ENCODE assay signal across 15 cellular contexts in the genomic region with DNA sequence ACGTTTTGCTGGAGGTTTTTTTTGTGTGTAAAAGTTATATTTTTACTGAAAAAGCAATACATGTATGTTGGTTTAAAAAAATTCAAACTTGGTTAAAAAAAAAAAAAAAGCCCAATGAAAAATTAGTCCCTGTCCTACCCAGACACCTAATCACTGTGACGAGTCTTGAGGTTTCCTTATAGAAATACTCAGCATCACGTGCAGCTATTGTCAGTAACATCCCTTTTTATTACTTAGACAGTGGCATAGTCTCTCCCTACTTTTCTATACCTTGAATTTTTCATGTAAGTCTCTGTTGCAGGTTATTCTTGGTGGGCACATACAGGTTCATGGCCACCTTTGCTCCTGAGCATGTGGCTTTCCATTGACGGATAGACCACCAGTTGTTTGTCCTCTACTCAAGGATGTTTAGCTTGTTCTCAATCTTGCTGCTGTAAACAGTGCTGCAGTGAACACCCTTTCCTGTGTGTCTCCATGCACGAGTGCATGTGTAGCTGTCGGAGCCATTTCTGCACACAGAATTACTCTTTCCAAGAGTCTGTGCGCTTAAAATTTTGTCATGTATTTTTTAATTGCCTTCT.
DNase-seq lines count a peak whose midpoint lies in the region; ATAC-seq and TF ChIP-seq lines count a peak whose summit lies in the region.
"Had no signal": no experiment of that assay in that cellular context is flagged by ENCODE, and none has a peak within 500 bp of the region (broad histone marks: within the 10 kb centered on the region; RNA-seq: fewer than 3 reads in every experiment).

No MANE protein-coding gene starts in this region.

- H3K9ac ChIP-seq in BLaER1 (no peak overlapping the region), IMR-90 (ENCODE audit: low read depth, low read length) (no peak overlapping the region), PC-3 (ENCODE audit: low read length) (no peak overlapping the region)
- H3K9ac ChIP-seq: KMS-11 had no signal

- no peaks in the 10 kb centered on the region for H3K27me3 ChIP-seq in BLaER1
- H3K27me3 ChIP-seq in IMR-90 (ENCODE audit: control insufficient read depth, insufficient read depth, low read length): no peaks in the 10 kb centered on the region
- H3K27me3 ChIP-seq in PC-3 (ENCODE audit: low read length): no peaks in the 10 kb centered on the region

- peaks cover 75% of the 10 kb centered on the region for H3K4me1 Mint-ChIP-seq in nephron progenitor cell
- peaks cover 58 to 67% of the 10 kb centered on the region in 2 donors for H3K4me1 Mint-ChIP-seq in effector memory CD8-positive, alpha-beta T cell (ENCODE audit: low read depth in 2 of 2)

- H3K27ac ChIP-seq in BLaER1 (no peak overlapping the region), IMR-90 (ENCODE audit: insufficient read depth, low read length) (no peak overlapping the region), VCaP (peak overlapping the region; percentile 95), PC-3 (ENCODE audit: low read length) (no peak overlapping the region)
- H3K27ac ChIP-seq: KMS-11 had no signal

- TF ChIP-seq POLR2A in IMR-90 (IDR thresholded peaks at IDR 0.05; ENCODE audit: low read depth, low read length): no peak

- no peak overlapping the region for H4K5ac ChIP-seq in IMR-90 (ENCODE audit: low read depth, low read length)

- peaks cover 69% of the 10 kb centered on the region for H3K9me1 ChIP-seq in IMR-90 (ENCODE audit: insufficient read depth, low read length)

- no peak overlapping the region for H3K14ac ChIP-seq in IMR-90 (replicated peaks; ENCODE audit: low read depth, low read length)

- no peak overlapping the region for H2BK20ac ChIP-seq in IMR-90 (ENCODE audit: low read depth, low read length)

- H3K4me3 ChIP-seq in BLaER1 (no peak overlapping the region), IMR-90 (ENCODE audit: insufficient read depth, low read depth, low read length) (no peak overlapping the region), PC-3 (ENCODE audit: low read length) (no peak overlapping the region)
- H3K4me3 ChIP-seq: prostate gland had no signal

- H2AK9ac ChIP-seq in IMR-90 (replicated peaks; ENCODE audit: low read depth, low read length, poor library complexity): no peak overlapping the region

- intact Hi-C loops in IMR-90 (cut with micrococcal nuclease) (no loop called here), PC-3 (cut with micrococcal nuclease) (no loop called here)

- BruUV-seq in IMR-90 (replicated peaks; lab: Mats Ljungman, UMichigan) (no TSS peak), PC-3 (replicated peaks; lab: Mats Ljungman, UMichigan) (no TSS peak)

- H3K79me2 ChIP-seq in PC-3 (ENCODE audit: low read length): peaks cover 96% of the 10 kb centered on the region

- peaks cover 23% of the 10 kb centered on the region for H3K36me3 Mint-ChIP-seq in nephron progenitor cell (ENCODE audit: low read depth)
- peaks cover 19% of the 10 kb centered on the region for H3K36me3 Mint-ChIP-seq in effector memory CD8-positive, alpha-beta T cell (ENCODE audit: insufficient read depth)

- peak overlapping the region; percentile 32 for H3K27ac Mint-ChIP-seq in nephron progenitor cell
- no peak overlapping the region for H3K27ac Mint-ChIP-seq in effector memory CD8-positive, alpha-beta T cell
- H3K27ac Mint-ChIP-seq: stimulated activated naive CD8-positive, alpha-beta T cell treated with anti-CD3 and anti-CD28 coated beads, Interleukin-15, Interleukin-2, amounts not matched to agents 100 ng/mL and 50 ng/mL, for 24 hours had no signal

- no peak for ATAC-seq in IMR-90 (ENCODE audit: low read depth)
- ATAC-seq in GM18861 (IDR thresholded peaks at IDR 0.05; ENCODE audit: unreplicated experiment): no peak
- no peak for ATAC-seq in PC-3
- no peak for ATAC-seq in effector memory CD8-positive, alpha-beta T cell (replicated peaks)

- peak overlapping the region; percentile 14; the same call in 1 of the 2 replicates for H3K23ac ChIP-seq in IMR-90 (ENCODE audit: low read depth, low read length)

- H3K4me2 ChIP-seq in BLaER1 (peak overlapping the region; percentile 50), IMR-90 (ENCODE audit: low read depth, low read length) (no peak overlapping the region), PC-3 (ENCODE audit: low read length) (no peak overlapping the region)
- H3K4me2 ChIP-seq: KMS-11 had no signal

- no peak overlapping the region for H2AK5ac ChIP-seq in IMR-90 (ENCODE audit: low read depth, low read length)

- H4K8ac ChIP-seq in IMR-90 (ENCODE audit: low read depth in 2 of 2, low read length in 2 of 2): no peak overlapping the region

- no peak overlapping the region for H2AFZ ChIP-seq in IMR-90 (replicated peaks; ENCODE audit: low read length, poor library complexity)
- H2AFZ ChIP-seq in PC-3 (ENCODE audit: low read length): no peak overlapping the region

- H4K91ac ChIP-seq in IMR-90 (ENCODE audit: insufficient read depth, low read depth, low read length): no peak overlapping the region

- no peak overlapping the region for H3K56ac ChIP-seq in IMR-90 (ENCODE audit: extremely low read depth, insufficient read depth, low read length)

- H3K18ac ChIP-seq in IMR-90 (ENCODE audit: low read depth, low read length): no peak overlapping the region

- dilution Hi-C loops in IMR-90 (cut with HindIII; ENCODE audit: low sequenced_read_pairs, unreplicated experiment): no loop called here

- POLR2A ChIA-PET in IMR-90 (lab: Charles Lee; ENCODE audit: unreplicated experiment) (no interaction called here), PC-3 (lab: Charles Lee; ENCODE audit: unreplicated experiment) (no interaction called here)

- TF ChIP-seq CTCF in IMR-90 (conservative IDR thresholded peaks at IDR 0.05; ENCODE audit: low read depth, low read length) (no peak), VCaP (conservative IDR thresholded peaks at IDR 0.05) (no peak), nephron progenitor cell (IDR thresholded peaks at IDR 0.05) (no peak), PC-3 (conservative IDR thresholded peaks at IDR 0.05; ENCODE audit: low read depth, low read length) (no peak)

- peaks cover 100% of the 10 kb centered on the region for H4K20me1 ChIP-seq in BLaER1
- H4K20me1 ChIP-seq in IMR-90 (ENCODE audit: insufficient read depth, low read length): peaks cover 100% of the 10 kb centered on the region
- peaks cover 43% of the 10 kb centered on the region for H4K20me1 ChIP-seq in PC-3 (ENCODE audit: low read length)

- CTCF ChIA-PET in IMR-90 (lab: Yijun Ruan, JAX): no interaction called here
- CTCF ChIA-PET in PC-3 (lab: Charles Lee): no interaction called here

- no peak for DNase-seq in IMR-90
- DNase-seq in nephron progenitor cell: no peak
- DNase-seq in effector CD4-positive, alpha-beta T cell: no peak
- DNase-seq in PC-3: no peak
- DNase-seq in effector memory CD8-positive, alpha-beta T cell: no peak
- DNase-seq: activated CD8-positive, alpha-beta memory T cell treated with anti-CD3 and anti-CD28 coated beads, Interleukin-2, amount 50 U/mL, for 48 hours; CD4-positive, alpha-beta memory T cell; mesenchymal stem cell; NCI-H446 had no signal

- H2BK120ac ChIP-seq in IMR-90 (ENCODE audit: low read depth, low read length): no peak overlapping the region

- H3K9me3 Mint-ChIP-seq in nephron progenitor cell: no peaks in the 10 kb centered on the region
- no peaks in the 10 kb centered on the region for H3K9me3 Mint-ChIP-seq in effector memory CD8-positive, alpha-beta T cell
- H3K9me3 Mint-ChIP-seq: CD4-positive, alpha-beta memory T cell; stimulated activated naive CD8-positive, alpha-beta T cell treated with anti-CD3 and anti-CD28 coated beads, Interleukin-15, Interleukin-2, amounts not matched to agents 100 ng/mL and 50 ng/mL, for 24 hours had no signal

- peaks cover 7% of the 10 kb centered on the region for H3K27me3 Mint-ChIP-seq in nephron progenitor cell (ENCODE audit: low read depth, poor library complexity)
- H3K27me3 Mint-ChIP-seq in effector memory CD8-positive, alpha-beta T cell: no peaks in the 10 kb centered on the region
- H3K27me3 Mint-ChIP-seq: CD4-positive, alpha-beta memory T cell; stimulated activated naive CD8-positive, alpha-beta T cell treated with anti-CD3 and anti-CD28 coated beads, Interleukin-15, Interleukin-2, amounts not matched to agents 100 ng/mL and 50 ng/mL, for 24 hours had no signal

- H3K4ac ChIP-seq in IMR-90 (ENCODE audit: low read depth, low read length): no peak overlapping the region

- no peak overlapping the region for H2BK15ac ChIP-seq in IMR-90 (ENCODE audit: low read depth, low read length)

- H3K4me1 ChIP-seq in BLaER1: peaks cover 74% of the 10 kb centered on the region
- peaks cover 54% of the 10 kb centered on the region for H3K4me1 ChIP-seq in IMR-90 (ENCODE audit: control insufficient read depth, insufficient read depth, low read length)
- H3K4me1 ChIP-seq in PC-3 (ENCODE audit: insufficient read depth, low read length): peaks cover 49% of the 10 kb centered on the region

- H3K79me1 ChIP-seq in IMR-90 (ENCODE audit: low read depth in 1 of 2, low read length in 2 of 2): peaks cover 13 to 89% of the 10 kb centered on the region in 2 experiments; a peak in 3 of 4 replicates

- TF ChIP-seq RAD21 in IMR-90 (IDR thresholded peaks at IDR 0.05; ENCODE audit: low read length): no peak

- no peak overlapping the region for H2BK5ac ChIP-seq in IMR-90 (ENCODE audit: low read depth, low read length, poor library complexity, severe bottlenecking)

- H3K9me3 ChIP-seq in BLaER1 (no peaks in the 10 kb centered on the region), IMR-90 (ENCODE audit: control insufficient read depth, insufficient read depth, low read length) (no peaks in the 10 kb centered on the region), PC-3 (ENCODE audit: low read length) (no peaks in the 10 kb centered on the region)
- H3K9me3 ChIP-seq: prostate gland had no signal

- in situ Hi-C loops in IMR-90 (cut with MboI; ENCODE audit: low sequenced_read_pairs): no loop called here

- WGBS in IMR-90 (ENCODE audit: extremely low coverage in 2 of 2, insufficient read length in 1 of 2), 2 experiments: 73% methylated on average over 1 of the region's 7 CpGs; no CpG with 5 or more reads in 1 of the 2 experiments

- no peaks in the 10 kb centered on the region for H3F3A ChIP-seq in PC-3 (ENCODE audit: low read length, unreplicated experiment)

- peaks cover 49% of the 10 kb centered on the region for H3K36me3 ChIP-seq in BLaER1
- H3K36me3 ChIP-seq in IMR-90 (ENCODE audit: control insufficient read depth, insufficient read depth, low read length): peaks cover 11% of the 10 kb centered on the region; the same call in 1 of the 2 replicates
- no peaks in the 10 kb centered on the region; the same call in 1 of the 2 replicates for H3K36me3 ChIP-seq in PC-3 (ENCODE audit: low read depth, low read length)
- H3K36me3 ChIP-seq: prostate gland had no signal

- H3K9me2 ChIP-seq in PC-3 (replicated peaks; ENCODE audit: low read length): no peaks in the 10 kb centered on the region

- H3K4me3 Mint-ChIP-seq in nephron progenitor cell: no peak overlapping the region
- H3K4me3 Mint-ChIP-seq in effector memory CD8-positive, alpha-beta T cell: no peak overlapping the region
- H3K4me3 Mint-ChIP-seq: stimulated activated naive CD8-positive, alpha-beta T cell treated with anti-CD3 and anti-CD28 coated beads, Interleukin-15, Interleukin-2, amounts not matched to agents 100 ng/mL and 50 ng/mL, for 24 hours had no signal

TF ChIP-seq in IMR-90, 13 proteins besides CTCF, POLR2A, EP300 and RAD21 (continues in another document):
- no peak for TF ChIP-seq FOS (IDR thresholded peaks at IDR 0.05; ENCODE audit: low read depth, low read length)
- no peak for TF ChIP-seq NFE2L2 (IDR thresholded peaks at IDR 0.05; ENCODE audit: low read depth, low read length)
- no peak for TF ChIP-seq CEBPB (IDR thresholded peaks at IDR 0.05; ENCODE audit: low read depth, low read length)
